ENCODE assay signal across 1 cellular context in the genomic region with DNA sequence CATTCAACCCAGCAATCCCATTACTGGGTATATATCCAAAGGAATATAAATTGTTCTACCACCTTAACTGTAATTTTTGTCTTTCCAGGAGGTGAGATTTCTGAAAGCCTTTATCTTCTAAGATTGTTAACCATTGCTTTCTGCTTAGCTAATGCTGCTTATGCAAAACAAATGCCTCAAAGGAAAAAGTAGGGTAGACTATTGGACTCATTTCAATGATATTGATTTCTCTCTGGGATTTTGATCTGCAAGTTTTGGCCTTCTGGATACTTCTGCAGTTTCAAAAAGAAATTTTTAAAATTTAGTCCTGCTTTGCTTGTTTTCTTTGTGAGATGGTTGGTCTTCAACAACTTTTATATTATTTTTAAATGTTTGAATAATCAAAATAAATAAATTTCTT.
TF ChIP-seq lines count a peak whose summit lies in the region.

No MANE protein-coding gene starts in this region.

TF ChIP-seq in liver, 16 proteins besides CTCF, POLR2A, EP300 and RAD21 (continued from another document):
- TF ChIP-seq RXRA (IDR thresholded peaks at IDR 0.05) = no peak
- no peak for TF ChIP-seq FOXA1 (IDR thresholded peaks at IDR 0.05)
- peak; percentile 33 for TF ChIP-seq HNF4G (IDR thresholded peaks at IDR 0.05)
- TF ChIP-seq JUND (IDR thresholded peaks at IDR 0.05) = no peak
- no peak for TF ChIP-seq EGR1 (IDR thresholded peaks at IDR 0.05; ENCODE audit: low read depth in 2 of 2)
- TF ChIP-seq FOXA2 (IDR thresholded peaks at IDR 0.05) = no peak
- TF ChIP-seq MAX (IDR thresholded peaks at IDR 0.05) = no peak
- no peak for TF ChIP-seq YY1 (IDR thresholded peaks at IDR 0.05)
- TF ChIP-seq GABPA (IDR thresholded peaks at IDR 0.05 in 1 of 2, conservative IDR thresholded peaks at IDR 0.05 in 1 of 2) = no peak
- TF ChIP-seq REST (IDR thresholded peaks at IDR 0.05) = no peak
